1 cellular context compared by ENCODE assay signal in the genomic region with DNA sequence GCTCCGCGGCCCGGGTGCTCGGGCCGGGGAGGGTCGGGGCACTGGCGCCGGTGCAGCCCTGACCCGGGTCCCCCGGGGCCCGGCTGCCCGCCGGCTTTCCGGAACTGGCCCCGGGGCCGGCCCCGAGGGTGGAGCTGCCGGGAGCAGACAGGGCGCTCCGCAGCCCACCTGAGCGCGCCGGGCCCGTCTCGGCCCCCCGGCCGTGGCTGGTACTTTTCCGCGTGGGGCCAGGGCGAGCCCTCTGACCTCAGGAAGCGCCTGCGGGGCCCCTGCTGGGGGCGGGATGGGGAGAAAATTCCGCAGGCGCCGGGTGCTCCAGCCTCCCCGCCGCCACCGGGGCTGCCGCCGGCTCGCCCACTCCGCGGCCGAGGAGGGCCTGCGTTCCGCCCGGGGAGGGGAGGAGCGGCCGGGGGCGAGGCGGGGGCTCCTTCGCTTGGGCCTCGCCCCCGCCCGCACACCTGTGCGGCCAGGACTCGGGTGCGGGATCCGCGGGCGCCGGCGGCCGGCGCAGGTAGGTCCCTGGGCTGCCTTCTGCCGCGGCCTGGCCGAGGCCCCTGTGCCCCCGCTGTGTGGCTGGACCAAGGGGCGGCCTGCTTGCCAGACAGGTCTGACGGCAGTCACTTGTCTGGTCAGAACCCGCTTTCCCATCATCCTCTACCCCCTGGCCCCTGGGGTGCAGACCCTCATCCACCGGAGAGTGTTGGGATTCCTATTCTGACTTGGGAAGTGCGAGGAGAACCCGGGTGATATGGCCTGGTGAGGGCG.
TF ChIP-seq lines count a peak whose summit lies in the region.

No MANE protein-coding gene starts in this region.

TF ChIP-seq in HepG2, 621 proteins besides CTCF, POLR2A, EP300 and RAD21 (continued from another document):
- TF ChIP-seq, protein P1, sequence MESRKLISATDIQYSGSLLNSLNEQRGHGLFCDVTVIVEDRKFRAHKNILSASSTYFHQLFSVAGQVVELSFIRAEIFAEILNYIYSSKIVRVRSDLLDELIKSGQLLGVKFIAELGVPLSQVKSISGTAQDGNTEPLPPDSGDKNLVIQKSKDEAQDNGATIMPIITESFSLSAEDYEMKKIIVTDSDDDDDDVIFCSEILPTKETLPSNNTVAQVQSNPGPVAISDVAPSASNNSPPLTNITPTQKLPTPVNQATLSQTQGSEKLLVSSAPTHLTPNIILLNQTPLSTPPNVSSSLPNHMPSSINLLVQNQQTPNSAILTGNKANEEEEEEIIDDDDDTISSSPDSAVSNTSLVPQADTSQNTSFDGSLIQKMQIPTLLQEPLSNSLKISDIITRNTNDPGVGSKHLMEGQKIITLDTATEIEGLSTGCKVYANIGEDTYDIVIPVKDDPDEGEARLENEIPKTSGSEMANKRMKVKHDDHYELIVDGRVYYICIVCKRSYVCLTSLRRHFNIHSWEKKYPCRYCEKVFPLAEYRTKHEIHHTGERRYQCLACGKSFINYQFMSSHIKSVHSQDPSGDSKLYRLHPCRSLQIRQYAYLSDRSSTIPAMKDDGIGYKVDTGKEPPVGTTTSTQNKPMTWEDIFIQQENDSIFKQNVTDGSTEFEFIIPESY (CRISPR knock-in tag; IDR thresholded peaks at IDR 0.05) = no peak
- no peak for TF ChIP-seq HOXA5 (CRISPR knock-in tag; IDR thresholded peaks at IDR 0.05)
- TF ChIP-seq RBM39 (IDR thresholded peaks at IDR 0.05; ENCODE audit: low read depth, low read length, poor library complexity, severe bottlenecking) = no peak
- no peak for TF ChIP-seq ZBTB1 (CRISPR knock-in tag; IDR thresholded peaks at IDR 0.05; ENCODE audit: borderline replicate concordance)
- no peak for TF ChIP-seq DNMT1 (CRISPR knock-in tag; IDR thresholded peaks at IDR 0.05)
- no peak for TF ChIP-seq ZNF318 (CRISPR knock-in tag; IDR thresholded peaks at IDR 0.05)
- no peak for TF ChIP-seq ZSCAN22 (CRISPR knock-in tag; IDR thresholded peaks at IDR 0.05)
- no peak for TF ChIP-seq GLI4 (CRISPR knock-in tag; IDR thresholded peaks at IDR 0.05; ENCODE audit: borderline replicate concordance)
- TF ChIP-seq ZNF749 (CRISPR knock-in tag; IDR thresholded peaks at IDR 0.05; ENCODE audit: borderline replicate concordance) = no peak
- no peak for TF ChIP-seq THAP7 (CRISPR knock-in tag; IDR thresholded peaks at IDR 0.05)
- no peak for TF ChIP-seq MLXIP (CRISPR knock-in tag; IDR thresholded peaks at IDR 0.05; ENCODE audit: borderline replicate concordance)
- TF ChIP-seq RFXANK (CRISPR knock-in tag; IDR thresholded peaks at IDR 0.05) = no peak
- no peak for TF ChIP-seq ERF (CRISPR knock-in tag; IDR thresholded peaks at IDR 0.05)
- no peak for TF ChIP-seq ZC3H4 (CRISPR knock-in tag; IDR thresholded peaks at IDR 0.05; ENCODE audit: borderline replicate concordance)
- TF ChIP-seq, protein P2, sequence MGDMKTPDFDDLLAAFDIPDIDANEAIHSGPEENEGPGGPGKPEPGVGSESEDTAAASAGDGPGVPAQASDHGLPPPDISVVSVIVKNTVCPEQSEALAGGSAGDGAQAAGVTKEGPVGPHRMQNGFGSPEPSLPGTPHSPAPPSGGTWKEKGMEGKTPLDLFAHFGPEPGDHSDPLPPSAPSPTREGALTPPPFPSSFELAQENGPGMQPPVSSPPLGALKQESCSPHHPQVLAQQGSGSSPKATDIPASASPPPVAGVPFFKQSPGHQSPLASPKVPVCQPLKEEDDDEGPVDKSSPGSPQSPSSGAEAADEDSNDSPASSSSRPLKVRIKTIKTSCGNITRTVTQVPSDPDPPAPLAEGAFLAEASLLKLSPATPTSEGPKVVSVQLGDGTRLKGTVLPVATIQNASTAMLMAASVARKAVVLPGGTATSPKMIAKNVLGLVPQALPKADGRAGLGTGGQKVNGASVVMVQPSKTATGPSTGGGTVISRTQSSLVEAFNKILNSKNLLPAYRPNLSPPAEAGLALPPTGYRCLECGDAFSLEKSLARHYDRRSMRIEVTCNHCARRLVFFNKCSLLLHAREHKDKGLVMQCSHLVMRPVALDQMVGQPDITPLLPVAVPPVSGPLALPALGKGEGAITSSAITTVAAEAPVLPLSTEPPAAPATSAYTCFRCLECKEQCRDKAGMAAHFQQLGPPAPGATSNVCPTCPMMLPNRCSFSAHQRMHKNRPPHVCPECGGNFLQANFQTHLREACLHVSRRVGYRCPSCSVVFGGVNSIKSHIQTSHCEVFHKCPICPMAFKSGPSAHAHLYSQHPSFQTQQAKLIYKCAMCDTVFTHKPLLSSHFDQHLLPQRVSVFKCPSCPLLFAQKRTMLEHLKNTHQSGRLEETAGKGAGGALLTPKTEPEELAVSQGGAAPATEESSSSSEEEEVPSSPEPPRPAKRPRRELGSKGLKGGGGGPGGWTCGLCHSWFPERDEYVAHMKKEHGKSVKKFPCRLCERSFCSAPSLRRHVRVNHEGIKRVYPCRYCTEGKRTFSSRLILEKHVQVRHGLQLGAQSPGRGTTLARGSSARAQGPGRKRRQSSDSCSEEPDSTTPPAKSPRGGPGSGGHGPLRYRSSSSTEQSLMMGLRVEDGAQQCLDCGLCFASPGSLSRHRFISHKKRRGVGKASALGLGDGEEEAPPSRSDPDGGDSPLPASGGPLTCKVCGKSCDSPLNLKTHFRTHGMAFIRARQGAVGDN (CRISPR knock-in tag; IDR thresholded peaks at IDR 0.05) = peak; percentile 47; the same call in 1 of the 2 replicates
- TF ChIP-seq MBNL3 (CRISPR knock-in tag; conservative IDR thresholded peaks at IDR 0.05) = no peak
- TF ChIP-seq ARHGAP35 (CRISPR knock-in tag; IDR thresholded peaks at IDR 0.05; ENCODE audit: borderline replicate concordance) = no peak
- no peak for TF ChIP-seq SMAD1 (CRISPR knock-in tag; IDR thresholded peaks at IDR 0.05; ENCODE audit: borderline replicate concordance, low read depth)
- TF ChIP-seq U2AF2 (IDR thresholded peaks at IDR 0.05; ENCODE audit: low read depth, low read length) = no peak
- TF ChIP-seq, protein P3, sequence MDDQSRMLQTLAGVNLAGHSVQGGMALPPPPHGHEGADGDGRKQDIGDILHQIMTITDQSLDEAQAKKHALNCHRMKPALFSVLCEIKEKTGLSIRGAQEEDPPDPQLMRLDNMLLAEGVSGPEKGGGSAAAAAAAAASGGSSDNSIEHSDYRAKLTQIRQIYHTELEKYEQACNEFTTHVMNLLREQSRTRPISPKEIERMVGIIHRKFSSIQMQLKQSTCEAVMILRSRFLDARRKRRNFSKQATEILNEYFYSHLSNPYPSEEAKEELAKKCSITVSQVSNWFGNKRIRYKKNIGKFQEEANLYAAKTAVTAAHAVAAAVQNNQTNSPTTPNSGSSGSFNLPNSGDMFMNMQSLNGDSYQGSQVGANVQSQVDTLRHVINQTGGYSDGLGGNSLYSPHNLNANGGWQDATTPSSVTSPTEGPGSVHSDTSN (CRISPR knock-in tag; IDR thresholded peaks at IDR 0.05; ENCODE audit: borderline replicate concordance) = no peak
- TF ChIP-seq ZNF280B (CRISPR knock-in tag; IDR thresholded peaks at IDR 0.05; ENCODE audit: borderline replicate concordance) = no peak
